Comparison of ENCODE assay signal across 30 cellular contexts in genomic region chr5:85591311-85591710, GRCh38.
"Had no signal": no experiment of that assay in that cellular context is flagged by ENCODE, and none has a peak within 500 bp of the region (broad histone marks: within the 10 kb centered on the region; RNA-seq: fewer than 3 reads in every experiment).

No MANE protein-coding gene starts in this region.

- H3K27me3 Mint-ChIP-seq: activated CD4-positive, alpha-beta memory T cell treated with anti-CD3 and anti-CD28 coated beads, Interleukin-2, amount 10 ng/mL, durations not matched to agents 7 days and 5 days; activated CD4-positive, alpha-beta T cell treated with anti-CD3 and anti-CD28 coated beads for 36 hours; activated CD4-positive, alpha-beta T cell treated with anti-CD3 and anti-CD28 coated beads, Interleukin-2, amount 10 ng/mL, durations not matched to agents 24 days and 14 days; activated naive CD4-positive, alpha-beta T cell treated with anti-CD3 and anti-CD28 coated beads, Interleukin-2, amount 10 ng/mL, durations not matched to agents 7 days and 5 days; activated naive CD8-positive, alpha-beta T cell treated with anti-CD3 and anti-CD28 coated beads, Interleukin-2, amount 10 ng/mL, durations not matched to agents 7 days and 5 days; activated T-cell treated with anti-CD3 and anti-CD28 coated beads, Interleukin-2, amount 50 U/mL, for 24 hours; effector memory CD8-positive, alpha-beta T cell; T-cell had no signal

- DNase-seq: activated CD4-positive, alpha-beta memory T cell treated with anti-CD3 and anti-CD28 coated beads, Interleukin-2, amount 10 ng/mL, durations not matched to agents 7 days and 5 days; activated CD4-positive, alpha-beta T cell treated with anti-CD3 and anti-CD28 coated beads for 36 hours; activated CD4-positive, alpha-beta T cell treated with anti-CD3 and anti-CD28 coated beads, Interleukin-2, amount 10 ng/mL, durations not matched to agents 24 days and 14 days; activated CD4-positive, CD25-positive, alpha-beta regulatory T cell; activated CD4-positive, CD25-positive, alpha-beta regulatory T cell treated with anti-CD3 and anti-CD28 coated beads, Interleukin-2, amount 50 U/mL, for 72 hours; activated CD8-positive, alpha-beta memory T cell treated with anti-CD3 and anti-CD28 coated beads, Interleukin-2, amount 50 U/mL, for 48 hours; activated gamma-delta T cell; activated naive CD4-positive, alpha-beta T cell; activated naive CD4-positive, alpha-beta T cell treated with anti-CD3 and anti-CD28 coated beads, Interleukin-2, amount 10 ng/mL, durations not matched to agents 7 days and 5 days; activated naive CD8-positive, alpha-beta T cell treated with anti-CD3 and anti-CD28 coated beads, Interleukin-2, amount 10 ng/mL, durations not matched to agents 7 days and 5 days; activated T-cell treated with anti-CD3 and anti-CD28 coated beads for 4 hours; activated T-cell treated with anti-CD3 and anti-CD28 coated beads, Interleukin-2, amount 50 U/mL, for 24 hours; activated T-cell treated with anti-CD3 and anti-CD28 coated beads, Interleukin-2, amount 50 U/mL, for 72 hours; brain microvascular endothelial cell; caudate nucleus; cortex of kidney; dermis blood vessel endothelial cell; effector CD4-positive, alpha-beta T cell; effector memory CD8-positive, alpha-beta T cell; esophagus squamous epithelium; foreskin melanocyte; heart right ventricle; T-cell; T1000; WERI-Rb-1 had no signal

- H3K4me3 ChIP-seq: esophagus squamous epithelium, gastroesophageal sphincter, heart right ventricle had no signal

- ATAC-seq: activated CD4-positive, alpha-beta T cell treated with anti-CD3 and anti-CD28 coated beads for 36 hours; activated naive CD4-positive, alpha-beta T cell treated with anti-CD3 and anti-CD28 coated beads, Interleukin-2, amount 50 U/mL, for 72 hours; activated T-cell treated with anti-CD3 and anti-CD28 coated beads, Interleukin-2, amount 50 U/mL, for 72 hours; effector memory CD8-positive, alpha-beta T cell; gastroesophageal sphincter; T-cell had no signal

- H3K27ac ChIP-seq: brain microvascular endothelial cell, epithelial cell of prostate, esophagus squamous epithelium, gastroesophageal sphincter, heart right ventricle, WERI-Rb-1 had no signal

- H3K4me1 Mint-ChIP-seq: activated CD4-positive, alpha-beta memory T cell treated with anti-CD3 and anti-CD28 coated beads, Interleukin-2, amount 10 ng/mL, durations not matched to agents 7 days and 5 days; activated CD4-positive, alpha-beta T cell treated with anti-CD3 and anti-CD28 coated beads for 36 hours; activated CD4-positive, alpha-beta T cell treated with anti-CD3 and anti-CD28 coated beads, Interleukin-2, amount 10 ng/mL, durations not matched to agents 24 days and 14 days; activated naive CD4-positive, alpha-beta T cell treated with anti-CD3 and anti-CD28 coated beads, Interleukin-2, amount 10 ng/mL, durations not matched to agents 7 days and 5 days; activated naive CD8-positive, alpha-beta T cell treated with anti-CD3 and anti-CD28 coated beads, Interleukin-2, amount 10 ng/mL, durations not matched to agents 7 days and 5 days; T-cell had no signal

- H3K36me3 ChIP-seq: brain microvascular endothelial cell, esophagus squamous epithelium, gastroesophageal sphincter, heart right ventricle, WERI-Rb-1 had no signal

- H3K36me3 Mint-ChIP-seq: activated naive CD4-positive, alpha-beta T cell treated with anti-CD3 and anti-CD28 coated beads, Interleukin-2, amount 10 ng/mL, durations not matched to agents 7 days and 5 days; activated naive CD8-positive, alpha-beta T cell treated with anti-CD3 and anti-CD28 coated beads, Interleukin-2, amount 10 ng/mL, durations not matched to agents 7 days and 5 days; T-cell had no signal

- H3K27me3 ChIP-seq: brain microvascular endothelial cell, esophagus squamous epithelium, gastroesophageal sphincter, heart right ventricle had no signal

- H3K4me3 Mint-ChIP-seq: activated CD4-positive, alpha-beta memory T cell treated with anti-CD3 and anti-CD28 coated beads, Interleukin-2, amount 10 ng/mL, durations not matched to agents 7 days and 5 days; activated CD4-positive, alpha-beta T cell treated with anti-CD3 and anti-CD28 coated beads for 36 hours; activated CD4-positive, alpha-beta T cell treated with anti-CD3 and anti-CD28 coated beads, Interleukin-2, amount 10 ng/mL, durations not matched to agents 24 days and 14 days; activated naive CD4-positive, alpha-beta T cell treated with anti-CD3 and anti-CD28 coated beads, Interleukin-2, amount 10 ng/mL, durations not matched to agents 7 days and 5 days; activated naive CD8-positive, alpha-beta T cell treated with anti-CD3 and anti-CD28 coated beads, Interleukin-2, amount 10 ng/mL, durations not matched to agents 7 days and 5 days; activated T-cell treated with anti-CD3 and anti-CD28 coated beads, Interleukin-2, amount 50 U/mL, for 24 hours; activated T-cell treated with anti-CD3 and anti-CD28 coated beads, Interleukin-2, amount 50 U/mL, for 72 hours; effector memory CD8-positive, alpha-beta T cell; T-cell; T-helper 1 cell treated with Interleukin-12 subunit alpha and Interleukin-12 subunit beta and Interleukin-4 antibody, amounts not matched to agents 30 μg/mL and 1 μg/mL, for 36 hours; T-helper 2 cell treated with Interferon-gamma antibody and Interleukin-4, amounts not matched to agents 5 μg/mL and 100 μg/mL, for 36 hours had no signal

- H3K27ac Mint-ChIP-seq: activated CD4-positive, alpha-beta memory T cell treated with anti-CD3 and anti-CD28 coated beads, Interleukin-2, amount 10 ng/mL, durations not matched to agents 7 days and 5 days; activated CD4-positive, alpha-beta T cell treated with anti-CD3 and anti-CD28 coated beads for 36 hours; activated CD4-positive, alpha-beta T cell treated with anti-CD3 and anti-CD28 coated beads, Interleukin-2, amount 10 ng/mL, durations not matched to agents 24 days and 14 days; activated naive CD4-positive, alpha-beta T cell treated with anti-CD3 and anti-CD28 coated beads, Interleukin-2, amount 10 ng/mL, durations not matched to agents 7 days and 5 days; activated naive CD4-positive, alpha-beta T cell treated with anti-CD3 and anti-CD28 coated beads, Interleukin-2, amount 50 U/mL, for 72 hours; activated naive CD8-positive, alpha-beta T cell treated with anti-CD3 and anti-CD28 coated beads, Interleukin-2, amount 10 ng/mL, durations not matched to agents 7 days and 5 days; activated T-cell treated with anti-CD3 and anti-CD28 coated beads, Interleukin-2, amount 50 U/mL, for 24 hours; activated T-cell treated with anti-CD3 and anti-CD28 coated beads, Interleukin-2, amount 50 U/mL, for 72 hours; effector memory CD8-positive, alpha-beta T cell; T-cell; T-helper 1 cell treated with Interleukin-12 subunit alpha and Interleukin-12 subunit beta and Interleukin-4 antibody, amounts not matched to agents 30 μg/mL and 1 μg/mL, for 36 hours; T-helper 2 cell treated with Interferon-gamma antibody and Interleukin-4, amounts not matched to agents 5 μg/mL and 100 μg/mL, for 36 hours had no signal

- H3K4me1 ChIP-seq: esophagus squamous epithelium, gastroesophageal sphincter had no signal
